In genomic region chr3:124792341-124793034, GRCh38 we compare ENCODE assay signal across 17 cellular contexts.
DNase-seq lines count a peak whose midpoint lies in the region; ATAC-seq and TF ChIP-seq lines count a peak whose summit lies in the region.
"Had no signal": no experiment of that assay in that cellular context is flagged by ENCODE, and none has a peak within 500 bp of the region (broad histone marks: within the 10 kb centered on the region; RNA-seq: fewer than 3 reads in every experiment).

No MANE protein-coding gene starts in this region.

- H3K4me1 ChIP-seq in IMR-90 (ENCODE audit: control insufficient read depth, insufficient read depth, low read length) (peaks cover 8% of the 10 kb centered on the region), hepatocyte (ENCODE audit: insufficient read depth) (peaks cover 5% of the 10 kb centered on the region), stomach (peaks cover 0 to 29% (median 14%) of the 10 kb centered on the region in 4 donors)

- H3K14ac ChIP-seq in IMR-90 (replicated peaks; ENCODE audit: low read depth, low read length): peak overlapping the region; percentile 7

- H3K79me2 ChIP-seq in hepatocyte: peaks cover 3% of the 10 kb centered on the region

- no peaks in the 10 kb centered on the region for H3K9me2 ChIP-seq in hepatocyte (replicated peaks; ENCODE audit: insufficient read depth)

- DNase-seq in IMR-90 (no peak), hepatocyte (ENCODE audit: low spot score) (no peak), stomach (no peak), occipital lobe (lab: John Stamatoyannopoulos, UW) (no peak), type B pancreatic cell (ENCODE audit: extremely low spot score, unreplicated experiment) (no peak)
- DNase-seq: activated naive CD8-positive, alpha-beta T cell treated with anti-CD3 and anti-CD28 coated beads for 36 hours; activated T-cell treated with anti-CD3 and anti-CD28 coated beads for 4 hours; DMS53; lower lobe of right lung; NCI-H1694 treated with DMSO at 0.1 percent for 48 hours; NCI-H526; Peyer's patch had no signal

- CTCF ChIA-PET in IMR-90 (lab: Yijun Ruan, JAX): interaction anchor here (0.6 to 1.1 kb wide), 2 partner anchors 51 to 410 kb away, joined by 3 to 5 read pairs; no protein-coding TSS in a partner anchor

- H3K9ac ChIP-seq in IMR-90 (ENCODE audit: low read depth, low read length): no peak overlapping the region
- H3K9ac ChIP-seq: BLaER1 had no signal

- H3K4me3 Mint-ChIP-seq in type B pancreatic cell: no peak overlapping the region
- no peak overlapping the region for H3K4me3 Mint-ChIP-seq in stimulated activated memory B cell treated with anti-CD40 and anti-IgM and Interleukin-4, amounts not matched to agents 10 μg/mL and 1 μg/mL and 100 μg/mL, for 72 hours
- H3K4me3 Mint-ChIP-seq: activated CD4-positive, alpha-beta T cell treated with anti-CD3 and anti-CD28 coated beads for 36 hours; activated naive CD8-positive, alpha-beta T cell treated with anti-CD3 and anti-CD28 coated beads for 36 hours had no signal

- no peak overlapping the region for H3K27ac Mint-ChIP-seq in type B pancreatic cell
- no peak overlapping the region for H3K27ac Mint-ChIP-seq in stimulated activated memory B cell treated with anti-CD40 and anti-IgM and Interleukin-4, amounts not matched to agents 10 μg/mL and 1 μg/mL and 100 μg/mL, for 72 hours
- H3K27ac Mint-ChIP-seq: activated CD4-positive, alpha-beta T cell treated with anti-CD3 and anti-CD28 coated beads for 36 hours; activated naive CD8-positive, alpha-beta T cell treated with anti-CD3 and anti-CD28 coated beads for 36 hours had no signal

- H3K4me2 ChIP-seq in IMR-90 (ENCODE audit: low read depth, low read length) (no peak overlapping the region), hepatocyte (no peak overlapping the region)
- H3K4me2 ChIP-seq: BLaER1 had no signal

- H2BK120ac ChIP-seq in IMR-90 (ENCODE audit: low read depth, low read length): no peak overlapping the region

- H3K23ac ChIP-seq in IMR-90 (ENCODE audit: low read depth, low read length): no peak overlapping the region

- H3K56ac ChIP-seq in IMR-90 (ENCODE audit: extremely low read depth, insufficient read depth, low read length): no peak overlapping the region

- H3K9me3 ChIP-seq in IMR-90 (ENCODE audit: control insufficient read depth, insufficient read depth, low read length) (no peaks in the 10 kb centered on the region), hepatocyte (ENCODE audit: low read depth) (no peaks in the 10 kb centered on the region), stomach (no peaks in the 10 kb centered on the region)
- H3K9me3 ChIP-seq: BLaER1, lower lobe of right lung, Peyer's patch had no signal

- H3K36me3 ChIP-seq in IMR-90 (ENCODE audit: control insufficient read depth, insufficient read depth, low read length): peaks cover 23% of the 10 kb centered on the region
- no peaks in the 10 kb centered on the region for H3K36me3 ChIP-seq in hepatocyte (replicated peaks; ENCODE audit: insufficient read depth, low read depth)
- H3K36me3 ChIP-seq in stomach: peaks cover 0 to 34% (median 22%) of the 10 kb centered on the region in 4 donors
- H3K36me3 ChIP-seq: BLaER1 had no signal

- H3K18ac ChIP-seq in IMR-90 (ENCODE audit: low read depth, low read length): no peak overlapping the region

- H3K27me3 Mint-ChIP-seq in type B pancreatic cell: no peaks in the 10 kb centered on the region
- H3K27me3 Mint-ChIP-seq in stimulated activated memory B cell treated with anti-CD40 and anti-IgM and Interleukin-4, amounts not matched to agents 10 μg/mL and 1 μg/mL and 100 μg/mL, for 72 hours: peaks cover 12% of the 10 kb centered on the region

- BruUV-seq in IMR-90 (replicated peaks; lab: Mats Ljungman, UMichigan): no TSS peak

- H2AK9ac ChIP-seq in IMR-90 (replicated peaks; ENCODE audit: low read depth, low read length, poor library complexity): no peak overlapping the region

- TF ChIP-seq CTCF in IMR-90 (conservative IDR thresholded peaks at IDR 0.05; ENCODE audit: low read depth, low read length): no peak
- no peak for TF ChIP-seq CTCF in hepatocyte (IDR thresholded peaks at IDR 0.05; ENCODE audit: poor library complexity)
- no peak for TF ChIP-seq CTCF in stomach (IDR thresholded peaks at IDR 0.05)
- no peak for TF ChIP-seq CTCF in type B pancreatic cell (conservative IDR thresholded peaks at IDR 0.05)

- no peak overlapping the region for H4K91ac ChIP-seq in IMR-90 (ENCODE audit: insufficient read depth, low read depth, low read length)

- in situ Hi-C loops in IMR-90 (cut with MboI; ENCODE audit: low sequenced_read_pairs): no loop called here

- H3K4ac ChIP-seq in IMR-90 (ENCODE audit: low read depth, low read length): no peak overlapping the region; the same call in 1 of the 2 replicates

- peaks cover 18% of the 10 kb centered on the region for H3K4me1 Mint-ChIP-seq in type B pancreatic cell (ENCODE audit: unreplicated experiment)
- no peaks in the 10 kb centered on the region for H3K4me1 Mint-ChIP-seq in stimulated activated memory B cell treated with anti-CD40 and anti-IgM and Interleukin-4, amounts not matched to agents 10 μg/mL and 1 μg/mL and 100 μg/mL, for 72 hours
- H3K4me1 Mint-ChIP-seq: activated CD4-positive, alpha-beta T cell treated with anti-CD3 and anti-CD28 coated beads for 36 hours had no signal

- 0 out of 4 replicates have a peak overlapping the region, but pooled peaks of 1 of the 2 experiments have one; percentile 17 for H4K8ac ChIP-seq in IMR-90 (ENCODE audit: low read depth in 2 of 2, low read length in 2 of 2)

- H4K5ac ChIP-seq in IMR-90 (ENCODE audit: low read depth, low read length): no peak overlapping the region

- dilution Hi-C loops in IMR-90 (cut with HindIII; ENCODE audit: low sequenced_read_pairs, unreplicated experiment): no loop called here

- intact Hi-C loops in IMR-90 (cut with micrococcal nuclease) (no loop called here), stomach (cut with DNase I; ENCODE audit: low total_unique reads) (no loop called here)

- peak overlapping the region; percentile 38; the same call in 1 of the 3 replicates for H2BK15ac ChIP-seq in IMR-90 (ENCODE audit: low read depth, low read length)

- no peak overlapping the region for H2BK5ac ChIP-seq in IMR-90 (ENCODE audit: low read depth, low read length, poor library complexity, severe bottlenecking)

- peak overlapping the region; percentile 30; the same call in 1 of the 2 replicates for H2AK5ac ChIP-seq in IMR-90 (ENCODE audit: low read depth, low read length)

- WGBS in IMR-90 (ENCODE audit: extremely low coverage in 2 of 2, insufficient read length in 1 of 2), 2 experiments: 100% methylated on average over 2 of the region's 7 CpGs; no CpG with 5 or more reads in 1 of the 2 experiments
- 88 to 95% (median 89%) methylated on average over 7 of the region's 7 CpGs for WGBS in adipose tissue, 3 donors
- 85% methylated on average over 7 of the region's 7 CpGs for WGBS in hepatocyte (ENCODE audit: low lambda C conversion rate, missing lambda C conversion rate)
- whole genome bisulfite sequencing in stomach, 5 donors: 74 to 87% (median 85%) methylated on average over 7 of the region's 7 CpGs

- no peak for ATAC-seq in IMR-90 (ENCODE audit: low read depth)
- no peak for ATAC-seq in HG02970 (IDR thresholded peaks at IDR 0.05; ENCODE audit: low FRiP score, unreplicated experiment)
- ATAC-seq in stimulated activated memory B cell treated with anti-CD40 and anti-IgM and Interleukin-4, amounts not matched to agents 10 μg/mL and 1 μg/mL and 100 μg/mL, for 72 hours: no peak
- ATAC-seq: activated CD4-positive, alpha-beta T cell treated with anti-CD3 and anti-CD28 coated beads for 36 hours had no signal

- H3K4me3 ChIP-seq in IMR-90 (ENCODE audit: insufficient read depth, low read depth, low read length) (no peak overlapping the region), hepatocyte (no peak overlapping the region), stomach (no peak overlapping the region)
- H3K4me3 ChIP-seq: BLaER1, lower lobe of right lung, Peyer's patch had no signal

- H4K20me1 ChIP-seq in IMR-90 (ENCODE audit: insufficient read depth, low read length) (peaks cover 8% of the 10 kb centered on the region; the same call in 1 of the 2 replicates), hepatocyte (ENCODE audit: insufficient read depth, poor library complexity, severe bottlenecking) (no peaks in the 10 kb centered on the region)
- H4K20me1 ChIP-seq: BLaER1 had no signal

- H3K27me3 ChIP-seq in IMR-90 (ENCODE audit: control insufficient read depth, insufficient read depth, low read length) (no peaks in the 10 kb centered on the region), hepatocyte (no peaks in the 10 kb centered on the region), stomach (no peaks in the 10 kb centered on the region)
- H3K27me3 ChIP-seq: BLaER1, Peyer's patch had no signal

- H3K9me1 ChIP-seq in IMR-90 (ENCODE audit: insufficient read depth, low read length): peaks cover 17% of the 10 kb centered on the region

- no peak for TF ChIP-seq EP300 in stomach (IDR thresholded peaks at IDR 0.05)

- H3K27ac ChIP-seq in IMR-90 (ENCODE audit: insufficient read depth, low read length) (no peak overlapping the region), adipose tissue (ENCODE audit: low read depth, low read length) (peak overlapping the region; percentile 20), hepatocyte (peak overlapping the region; percentile 28), stomach (peak overlapping the region in 3 of 5 donors; percentile 33 to 80 (median 68))
- H3K27ac ChIP-seq: BLaER1 had no signal

- H3K9me3 Mint-ChIP-seq in type B pancreatic cell: no peaks in the 10 kb centered on the region
- no peaks in the 10 kb centered on the region for H3K9me3 Mint-ChIP-seq in stimulated activated memory B cell treated with anti-CD40 and anti-IgM and Interleukin-4, amounts not matched to agents 10 μg/mL and 1 μg/mL and 100 μg/mL, for 72 hours
- H3K9me3 Mint-ChIP-seq: activated naive CD8-positive, alpha-beta T cell treated with anti-CD3 and anti-CD28 coated beads for 36 hours had no signal

- POLR2A ChIA-PET in IMR-90 (lab: Charles Lee; ENCODE audit: unreplicated experiment): no interaction called here

- TF ChIP-seq POLR2A in IMR-90 (IDR thresholded peaks at IDR 0.05; ENCODE audit: low read depth, low read length) (no peak), stomach (IDR thresholded peaks at IDR 0.05) (no peak)

- H2BK20ac ChIP-seq in IMR-90 (ENCODE audit: low read depth, low read length): no peak overlapping the region

- peaks cover 0 to 45% of the 10 kb centered on the region in 2 experiments; a peak in 2 of 4 replicates for H3K79me1 ChIP-seq in IMR-90 (ENCODE audit: low read depth in 1 of 2, low read length in 2 of 2)

- H2AFZ ChIP-seq in IMR-90 (replicated peaks; ENCODE audit: low read length, poor library complexity): no peak overlapping the region
- H2AFZ ChIP-seq in hepatocyte: no peak overlapping the region

- TF ChIP-seq RAD21 in IMR-90 (IDR thresholded peaks at IDR 0.05; ENCODE audit: low read length): no peak

- H3K36me3 Mint-ChIP-seq in type B pancreatic cell: peaks cover 11% of the 10 kb centered on the region
- no peaks in the 10 kb centered on the region for H3K36me3 Mint-ChIP-seq in stimulated activated memory B cell treated with anti-CD40 and anti-IgM and Interleukin-4, amounts not matched to agents 10 μg/mL and 1 μg/mL and 100 μg/mL, for 72 hours
- H3K36me3 Mint-ChIP-seq: activated naive CD8-positive, alpha-beta T cell treated with anti-CD3 and anti-CD28 coated beads for 36 hours had no signal

TF ChIP-seq in IMR-90, 13 proteins besides CTCF, POLR2A, EP300 and RAD21 (continues in another document):
- TF ChIP-seq MAFK (IDR thresholded peaks at IDR 0.05; ENCODE audit: low read depth, low read length): peak; percentile 60
